In the genomic region with DNA sequence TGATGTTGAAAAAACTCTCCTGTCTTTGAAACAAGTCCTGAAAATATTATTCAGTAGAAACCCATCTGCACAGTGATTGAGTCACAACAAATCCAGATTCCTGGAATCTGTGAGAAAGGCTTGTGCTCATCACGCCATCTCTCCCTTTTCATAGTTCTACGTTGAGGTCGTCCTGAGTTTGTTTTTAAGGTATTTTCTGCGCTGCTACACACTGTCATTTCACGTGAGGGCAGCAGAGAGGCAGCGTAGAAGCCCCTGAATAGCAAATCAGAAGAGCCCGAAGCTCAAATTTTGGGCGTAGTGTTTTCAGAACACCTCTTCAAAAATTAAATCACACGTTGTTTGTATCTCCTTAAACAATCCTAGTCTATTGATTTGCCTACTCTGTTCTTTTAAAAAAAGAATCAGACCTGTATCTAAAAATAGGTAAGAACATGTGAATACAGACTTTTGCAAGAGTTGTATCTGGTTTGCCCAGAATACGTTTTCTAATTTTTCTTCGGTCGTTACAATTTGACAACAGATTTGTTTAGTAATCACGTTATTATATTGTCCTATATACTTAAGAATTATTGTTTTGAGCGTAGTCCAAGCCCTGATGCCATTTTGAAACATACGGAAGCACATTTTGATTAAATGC, we compare ENCODE assay signal across 1 cellular context.
TF ChIP-seq lines count a peak whose summit lies in the region.

No MANE protein-coding gene starts in this region.

TF ChIP-seq in GM23338, 12 proteins besides CTCF, POLR2A, EP300 and RAD21 (continued from another document):
- TF ChIP-seq, protein P1, sequence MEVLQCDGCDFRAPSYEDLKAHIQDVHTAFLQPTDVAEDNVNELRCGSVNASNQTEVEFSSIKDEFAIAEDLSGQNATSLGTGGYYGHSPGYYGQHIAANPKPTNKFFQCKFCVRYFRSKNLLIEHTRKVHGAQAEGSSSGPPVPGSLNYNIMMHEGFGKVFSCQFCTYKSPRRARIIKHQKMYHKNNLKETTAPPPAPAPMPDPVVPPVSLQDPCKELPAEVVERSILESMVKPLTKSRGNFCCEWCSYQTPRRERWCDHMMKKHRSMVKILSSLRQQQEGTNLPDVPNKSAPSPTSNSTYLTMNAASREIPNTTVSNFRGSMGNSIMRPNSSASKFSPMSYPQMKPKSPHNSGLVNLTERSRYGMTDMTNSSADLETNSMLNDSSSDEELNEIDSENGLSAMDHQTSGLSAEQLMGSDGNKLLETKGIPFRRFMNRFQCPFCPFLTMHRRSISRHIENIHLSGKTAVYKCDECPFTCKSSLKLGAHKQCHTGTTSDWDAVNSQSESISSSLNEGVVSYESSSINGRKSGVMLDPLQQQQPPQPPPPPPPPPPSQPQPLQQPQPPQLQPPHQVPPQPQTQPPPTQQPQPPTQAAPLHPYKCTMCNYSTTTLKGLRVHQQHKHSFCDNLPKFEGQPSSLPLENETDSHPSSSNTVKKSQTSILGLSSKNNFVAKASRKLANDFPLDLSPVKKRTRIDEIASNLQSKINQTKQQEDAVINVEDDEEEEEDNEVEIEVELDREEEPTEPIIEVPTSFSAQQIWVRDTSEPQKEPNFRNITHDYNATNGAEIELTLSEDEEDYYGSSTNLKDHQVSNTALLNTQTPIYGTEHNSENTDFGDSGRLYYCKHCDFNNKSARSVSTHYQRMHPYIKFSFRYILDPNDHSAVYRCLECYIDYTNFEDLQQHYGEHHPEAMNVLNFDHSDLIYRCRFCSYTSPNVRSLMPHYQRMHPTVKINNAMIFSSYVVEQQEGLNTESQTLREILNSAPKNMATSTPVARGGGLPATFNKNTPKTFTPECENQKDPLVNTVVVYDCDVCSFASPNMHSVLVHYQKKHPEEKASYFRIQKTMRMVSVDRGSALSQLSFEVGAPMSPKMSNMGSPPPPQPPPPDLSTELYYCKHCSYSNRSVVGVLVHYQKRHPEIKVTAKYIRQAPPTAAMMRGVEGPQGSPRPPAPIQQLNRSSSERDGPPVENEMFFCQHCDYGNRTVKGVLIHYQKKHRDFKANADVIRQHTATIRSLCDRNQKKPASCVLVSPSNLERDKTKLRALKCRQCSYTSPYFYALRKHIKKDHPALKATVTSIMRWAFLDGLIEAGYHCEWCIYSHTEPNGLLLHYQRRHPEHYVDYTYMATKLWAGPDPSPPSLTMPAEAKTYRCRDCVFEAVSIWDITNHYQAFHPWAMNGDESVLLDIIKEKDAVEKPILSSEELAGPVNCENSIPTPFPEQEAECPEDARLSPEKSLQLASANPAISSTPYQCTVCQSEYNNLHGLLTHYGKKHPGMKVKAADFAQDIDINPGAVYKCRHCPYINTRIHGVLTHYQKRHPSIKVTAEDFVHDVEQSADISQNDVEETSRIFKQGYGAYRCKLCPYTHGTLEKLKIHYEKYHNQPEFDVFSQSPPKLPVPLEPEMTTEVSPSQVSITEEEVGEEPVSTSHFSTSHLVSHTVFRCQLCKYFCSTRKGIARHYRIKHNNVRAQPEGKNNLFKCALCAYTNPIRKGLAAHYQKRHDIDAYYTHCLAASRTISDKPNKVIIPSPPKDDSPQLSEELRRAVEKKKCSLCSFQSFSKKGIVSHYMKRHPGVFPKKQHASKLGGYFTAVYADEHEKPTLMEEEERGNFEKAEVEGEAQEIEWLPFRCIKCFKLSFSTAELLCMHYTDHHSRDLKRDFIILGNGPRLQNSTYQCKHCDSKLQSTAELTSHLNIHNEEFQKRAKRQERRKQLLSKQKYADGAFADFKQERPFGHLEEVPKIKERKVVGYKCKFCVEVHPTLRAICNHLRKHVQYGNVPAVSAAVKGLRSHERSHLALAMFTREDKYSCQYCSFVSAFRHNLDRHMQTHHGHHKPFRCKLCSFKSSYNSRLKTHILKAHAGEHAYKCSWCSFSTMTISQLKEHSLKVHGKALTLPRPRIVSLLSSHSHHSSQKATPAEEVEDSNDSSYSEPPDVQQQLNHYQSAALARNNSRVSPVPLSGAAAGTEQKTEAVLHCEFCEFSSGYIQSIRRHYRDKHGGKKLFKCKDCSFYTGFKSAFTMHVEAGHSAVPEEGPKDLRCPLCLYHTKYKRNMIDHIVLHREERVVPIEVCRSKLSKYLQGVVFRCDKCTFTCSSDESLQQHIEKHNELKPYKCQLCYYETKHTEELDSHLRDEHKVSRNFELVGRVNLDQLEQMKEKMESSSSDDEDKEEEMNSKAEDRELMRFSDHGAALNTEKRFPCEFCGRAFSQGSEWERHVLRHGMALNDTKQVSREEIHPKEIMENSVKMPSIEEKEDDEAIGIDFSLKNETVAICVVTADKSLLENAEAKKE (CRISPR knock-in tag; IDR thresholded peaks at IDR 0.05): no peak
